Comparison of ENCODE assay signal across 26 cellular contexts in the genomic region with DNA sequence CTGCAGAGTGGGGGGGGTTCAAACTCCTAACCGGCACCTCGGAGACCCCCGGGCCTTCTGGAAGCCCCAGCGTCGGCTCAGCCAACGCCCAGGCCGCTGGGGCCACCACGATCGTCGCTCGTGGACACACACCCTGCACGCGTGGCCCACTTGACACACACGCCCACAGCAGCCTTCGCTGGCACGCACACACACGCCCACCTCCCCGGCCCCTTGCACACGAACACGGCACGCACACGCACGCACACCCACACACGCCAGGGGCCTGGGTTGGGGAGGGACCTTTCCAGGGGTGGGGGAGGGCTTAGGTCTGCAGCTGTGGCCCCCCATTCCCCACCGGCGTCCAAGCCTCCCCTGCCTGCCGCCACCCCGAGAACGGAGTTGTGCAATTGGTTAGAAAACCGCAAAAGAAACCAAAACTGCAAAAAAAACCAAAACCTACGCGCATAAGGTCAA. TPM values are rescaled to one million over a fixed set of nuclear protein-coding genes. Genes with fewer than 3 reads are reported as not detected.
DNase-seq lines count a peak whose midpoint lies in the region; ATAC-seq, FAIRE-seq and TF ChIP-seq lines count a peak whose summit lies in the region.
"Had no signal": no experiment of that assay in that cellular context is flagged by ENCODE, and none has a peak within 500 bp of the region (broad histone marks: within the 10 kb centered on the region; RNA-seq: fewer than 3 reads in every experiment).

No MANE protein-coding gene starts in this region.

- DNase-seq in IMR-90, result no peak
- peak; percentile 71 for DNase-seq in NOMO-1 treated with DMSO at 0.1 percent for 48 hours (lab: John Stamatoyannopoulos, UW; ENCODE audit: unreplicated experiment)
- DNase-seq in endothelial cell of umbilical vein (ENCODE audit: low read depth, low spot score), result no peak
- no peak for DNase-seq in tibial artery
- DNase-seq in NCI-H748 treated with DMSO at 0.1 percent for 48 hours (lab: John Stamatoyannopoulos, UW), result no peak
- no peak for DNase-seq in inferior parietal cortex (ENCODE audit: extremely low spot score)
- DNase-seq in stimulated activated CD4-positive, alpha-beta T cell treated with anti-CD3 and anti-CD28 coated beads, Interleukin-1b, Interleukin-23, amount 100 ng/mL, for 48 hours, result no peak
- DNase-seq: activated CD4-positive, alpha-beta T cell treated with anti-CD3 and anti-CD28 coated beads for 1 hour; activated CD8-positive, alpha-beta memory T cell treated with anti-CD3 and anti-CD28 coated beads for 24 hours; activated naive CD4-positive, alpha-beta T cell treated with Interleukin-2 at 50 U/mL for 16 hours; activated T-cell treated with anti-CD3 and anti-CD28 coated beads, Interleukin-2, amount 50 U/mL, for 24 hours; CD4-positive, alpha-beta memory T cell; effector CD8-positive, alpha-beta T cell; midbrain; naive thymus-derived CD8-positive, alpha-beta T cell; NCI-H1092; NCI-H187 treated with DMSO at 0.1 percent for 48 hours; NCI-H526; PC-9; SHP77; stimulated activated CD4-positive, alpha-beta T cell treated with anti-CD3 and anti-CD28 coated beads, Interleukin-4, amount 100 ng/mL, for 1 hour; T-helper 1 cell had no signal

- no peak overlapping the region for H4K91ac ChIP-seq in IMR-90 (ENCODE audit: insufficient read depth, low read depth, low read length)

- H4K8ac ChIP-seq in IMR-90 (ENCODE audit: low read depth in 2 of 2, low read length in 2 of 2), result no peak overlapping the region

- H4K20me1 ChIP-seq in IMR-90 (ENCODE audit: insufficient read depth, low read length) (no peaks in the 10 kb centered on the region), endothelial cell of umbilical vein (replicated peaks; ENCODE audit: control insufficient read depth, extremely low read depth, insufficient read depth, low read length) (no peaks in the 10 kb centered on the region)

- no peak overlapping the region for H3K18ac ChIP-seq in IMR-90 (ENCODE audit: low read depth, low read length)

- peak overlapping the region; percentile 16 for H2AK9ac ChIP-seq in IMR-90 (replicated peaks; ENCODE audit: low read depth, low read length, poor library complexity)

- TF ChIP-seq CTCF in IMR-90 (conservative IDR thresholded peaks at IDR 0.05; ENCODE audit: low read depth, low read length) (no peak), endothelial cell of umbilical vein (IDR thresholded peaks at IDR 0.05; ENCODE audit: extremely low read depth in 1 of 2, insufficient read depth in 1 of 2, low read depth in 1 of 2, low read length in 2 of 2) (no peak), tibial artery (IDR thresholded peaks at IDR 0.05) (no peak)

- no peak overlapping the region for H2BK20ac ChIP-seq in IMR-90 (ENCODE audit: low read depth, low read length)

- H3K4me2 ChIP-seq in IMR-90 (ENCODE audit: low read depth, low read length) (no peak overlapping the region), endothelial cell of umbilical vein (ENCODE audit: insufficient read depth, low read length) (no peak overlapping the region)
- H3K4me2 ChIP-seq: PC-9, smooth muscle cell had no signal

- dilution Hi-C loops in IMR-90 (cut with HindIII; ENCODE audit: low sequenced_read_pairs, unreplicated experiment), result no loop called here
- dilution Hi-C loops in endothelial cell of umbilical vein (cut with MboI; ENCODE audit: extremely low pct_ligation_motif_present, low sequenced_read_pairs), result no loop called here

- CTCF ChIA-PET in IMR-90 (lab: Yijun Ruan, JAX) (no interaction called here), endothelial cell of umbilical vein (lab: Charles Lee) (no interaction called here)

- H3K23ac ChIP-seq in IMR-90 (ENCODE audit: low read depth, low read length), result no peak overlapping the region

- H2BK5ac ChIP-seq in IMR-90 (ENCODE audit: low read depth, low read length, poor library complexity, severe bottlenecking), result no peak overlapping the region

- no peaks in the 10 kb centered on the region for H3K79me2 ChIP-seq in endothelial cell of umbilical vein (ENCODE audit: control insufficient read depth, insufficient read depth, low read length)

- no peak overlapping the region for H3K27ac ChIP-seq in IMR-90 (ENCODE audit: insufficient read depth, low read length)
- H3K27ac ChIP-seq in endothelial cell of umbilical vein (ENCODE audit: insufficient read depth, low read depth, low read length), result no peak overlapping the region
- H3K27ac ChIP-seq in tibial artery, result no peak overlapping the region
- H3K27ac ChIP-seq: PC-9 had no signal

- no peak overlapping the region for H2AK5ac ChIP-seq in IMR-90 (ENCODE audit: low read depth, low read length)

- H3K4me1 ChIP-seq in IMR-90 (ENCODE audit: control insufficient read depth, insufficient read depth, low read length) (no peaks in the 10 kb centered on the region), endothelial cell of umbilical vein (ENCODE audit: control insufficient read depth, extremely low read depth, insufficient read depth, low read length) (peaks cover 8% of the 10 kb centered on the region), tibial artery (no peaks in the 10 kb centered on the region)

- WGBS in IMR-90 (ENCODE audit: extremely low coverage in 2 of 2, insufficient read length in 1 of 2), 2 experiments, result 83% methylated on average over 14 of the region's 32 CpGs; no CpG with 5 or more reads in 1 of the 2 experiments

- H3K9me3 ChIP-seq in IMR-90 (ENCODE audit: control insufficient read depth, insufficient read depth, low read length) (peaks cover 6% of the 10 kb centered on the region), endothelial cell of umbilical vein (replicated peaks; ENCODE audit: control insufficient read depth, insufficient read depth, low read length) (no peaks in the 10 kb centered on the region), tibial artery (peaks cover 0 to 10% (median 0%) of the 10 kb centered on the region in 3 donors)

- H3K27me3 ChIP-seq in IMR-90 (ENCODE audit: control insufficient read depth, insufficient read depth, low read length), result peaks cover 16% of the 10 kb centered on the region; the same call in 1 of the 2 replicates
- no peaks in the 10 kb centered on the region for H3K27me3 ChIP-seq in endothelial cell of umbilical vein (ENCODE audit: control insufficient read depth in 2 of 2, insufficient read depth in 2 of 2, low read length in 2 of 2)
- peaks cover 0 to 56% of the 10 kb centered on the region in 2 donors for H3K27me3 ChIP-seq in tibial artery

- intact Hi-C loops in IMR-90 (cut with micrococcal nuclease) (no loop called here), endothelial cell of umbilical vein (cut with micrococcal nuclease) (no loop called here), tibial artery (cut with DNase I; ENCODE audit: low total_unique reads) (no loop called here)

- no peak for ATAC-seq in IMR-90 (ENCODE audit: low read depth)
- ATAC-seq: naive thymus-derived CD8-positive, alpha-beta T cell had no signal

- H3K4ac ChIP-seq in IMR-90 (ENCODE audit: low read depth, low read length), result no peak overlapping the region

- FAIRE-seq in endothelial cell of umbilical vein (lab: Jason Lieb, UNC), result no peak
- FAIRE-seq: frontal cortex, TTC549 had no signal

- H3K4me3 ChIP-seq in IMR-90 (ENCODE audit: insufficient read depth, low read depth, low read length) (no peak overlapping the region), endothelial cell of umbilical vein (replicated peaks in 1 of 3; ENCODE audit: insufficient read depth in 1 of 3, low read depth in 1 of 3, low read length in 3 of 3) (no peak overlapping the region), tibial artery (peak overlapping the region; percentile 3 to 11)
- H3K4me3 ChIP-seq: PC-9, smooth muscle cell had no signal

- POLR2A ChIA-PET in IMR-90 (lab: Charles Lee; ENCODE audit: unreplicated experiment), result no interaction called here
- POLR2A ChIA-PET in endothelial cell of umbilical vein (lab: Charles Lee), result no interaction called here

- peak overlapping the region; percentile 43 for H2AFZ ChIP-seq in IMR-90 (replicated peaks; ENCODE audit: low read length, poor library complexity)
- no peak overlapping the region for H2AFZ ChIP-seq in endothelial cell of umbilical vein (ENCODE audit: low read depth, low read length)
- H2AFZ ChIP-seq: PC-9 had no signal

- H3K9ac ChIP-seq in IMR-90 (ENCODE audit: low read depth, low read length), result no peak overlapping the region
- H3K9ac ChIP-seq in endothelial cell of umbilical vein (replicated peaks; ENCODE audit: extremely low read depth, insufficient read depth, low read length), result no peak overlapping the region

- no TSS peak for BruUV-seq in IMR-90 (replicated peaks; lab: Mats Ljungman, UMichigan)
- BruUV-seq in endothelial cell of umbilical vein (replicated peaks; lab: Mats Ljungman, UMichigan), result TSS peak; percentile 68

- no peak overlapping the region for H3K56ac ChIP-seq in IMR-90 (ENCODE audit: extremely low read depth, insufficient read depth, low read length)

- no peaks in the 10 kb centered on the region for H3K36me3 ChIP-seq in IMR-90 (ENCODE audit: control insufficient read depth, insufficient read depth, low read length)
- peaks cover 0 to 12% of the 10 kb centered on the region in 2 experiments for H3K36me3 ChIP-seq in endothelial cell of umbilical vein (ENCODE audit: control insufficient read depth in 2 of 2, extremely low read depth in 1 of 2, insufficient read depth in 2 of 2, low read length in 2 of 2)
- no peaks in the 10 kb centered on the region for H3K36me3 ChIP-seq in tibial artery

- no peak overlapping the region for H2BK15ac ChIP-seq in IMR-90 (ENCODE audit: low read depth, low read length)

- no peak overlapping the region for H2BK120ac ChIP-seq in IMR-90 (ENCODE audit: low read depth, low read length)

- H4K5ac ChIP-seq in IMR-90 (ENCODE audit: low read depth, low read length), result no peak overlapping the region

- no peaks in the 10 kb centered on the region for H3K79me1 ChIP-seq in IMR-90 (ENCODE audit: low read depth in 1 of 2, low read length in 2 of 2)

- TF ChIP-seq POLR2A in IMR-90 (IDR thresholded peaks at IDR 0.05; ENCODE audit: low read depth, low read length) (no peak), endothelial cell of umbilical vein (IDR thresholded peaks at IDR 0.05; ENCODE audit: low read depth, low read length) (no peak)

- TF ChIP-seq RAD21 in IMR-90 (IDR thresholded peaks at IDR 0.05; ENCODE audit: low read length), result no peak

- H3K9me1 ChIP-seq in IMR-90 (ENCODE audit: insufficient read depth, low read length) (no peaks in the 10 kb centered on the region), endothelial cell of umbilical vein (replicated peaks; ENCODE audit: control insufficient read depth, extremely low read depth, insufficient read depth, low read length) (no peaks in the 10 kb centered on the region)

- in situ Hi-C loops in IMR-90 (cut with MboI; ENCODE audit: low sequenced_read_pairs), result no loop called here

- H3K14ac ChIP-seq in IMR-90 (replicated peaks; ENCODE audit: low read depth, low read length), result no peak overlapping the region

RNA-seq across cellular contexts. Expression of a gene that starts 3.1 kb away (rescaled TPM):
- total RNA-seq in IMR-90 (2012; rRNA removed) (not detected in 2 replicates), endothelial cell of umbilical vein (0.31 and 0.42 TPM in 2 replicates)
- polyA plus RNA-seq in IMR-90 (2012; rRNA removed) (0.03 TPM in 1 of 2 replicates, not detected in the other), endothelial cell of umbilical vein (0.21 and 0.24 TPM in 2 replicates)
- polyA plus RNA-seq in IMR-90 (2012; cell fraction: cytosol; rRNA removed), result 0.01 and 0.07 TPM in 2 replicates
- not detected in 2 replicates for polyA plus RNA-seq in IMR-90 (2012; cell fraction: nucleus; rRNA removed; ENCODE audit: low replicate concordance)
- 0.17 and 0.18 TPM in 2 replicates for polyA plus RNA-seq in endothelial cell of umbilical vein (2011; cell fraction: cytosol; rRNA removed)
- polyA plus RNA-seq in endothelial cell of umbilical vein (2011; cell fraction: nucleus; rRNA removed), result 0.24 and 0.26 TPM in 2 replicates
- 0.15 TPM in 1 of 2 replicates, not detected in the other for polyA plus RNA-seq in endothelial cell of umbilical vein (2012)
- polyA minus RNA-seq in endothelial cell of umbilical vein, result 0.17 and 0.45 TPM in 2 replicates
- not detected for polyA minus RNA-seq in endothelial cell of umbilical vein (2011; cell fraction: cytosol; rRNA and poly(A)+ RNA removed)
- 0.24 TPM in 2 replicates for polyA minus RNA-seq in endothelial cell of umbilical vein (2011; cell fraction: nucleus; rRNA and poly(A)+ RNA removed)
- total RNA-seq: CD4-positive, alpha-beta memory T cell; naive thymus-derived CD8-positive, alpha-beta T cell; osteoblast; smooth muscle cell had no signal
- polyA plus RNA-seq: naive thymus-derived CD8-positive, alpha-beta T cell; smooth muscle cell had no signal

RNA-seq across cellular contexts. Expression of a gene that starts 7.9 kb away (rescaled TPM):
- total RNA-seq in IMR-90 (2012; rRNA removed), result not detected in 2 replicates
- not detected in 2 replicates for polyA plus RNA-seq in IMR-90 (2012; rRNA removed)
- 0.03 and 0.05 TPM in 2 replicates for polyA plus RNA-seq in IMR-90 (2012; cell fraction: cytosol; rRNA removed)
- polyA plus RNA-seq in IMR-90 (2012; cell fraction: nucleus; rRNA removed; ENCODE audit: low replicate concordance), result 0.36 and 0.41 TPM in 2 replicates
- total RNA-seq in endothelial cell of umbilical vein, result 0.24 TPM in 1 of 2 replicates, not detected in the other
- polyA plus RNA-seq in endothelial cell of umbilical vein, result 0.17 and 0.24 TPM in 2 replicates
- 0.05 and 0.18 TPM in 2 replicates for polyA plus RNA-seq in endothelial cell of umbilical vein (2011; cell fraction: cytosol; rRNA removed)
- 0.32 and 0.74 TPM in 2 replicates for polyA plus RNA-seq in endothelial cell of umbilical vein (2011; cell fraction: nucleus; rRNA removed)
- 0.13 TPM in 1 of 2 replicates, not detected in the other for polyA plus RNA-seq in endothelial cell of umbilical vein (2012)
- polyA minus RNA-seq in endothelial cell of umbilical vein, result not detected in 2 replicates
- not detected for polyA minus RNA-seq in endothelial cell of umbilical vein (2011; cell fraction: cytosol; rRNA and poly(A)+ RNA removed)
- 0.29 and 0.43 TPM in 2 replicates for polyA minus RNA-seq in endothelial cell of umbilical vein (2011; cell fraction: nucleus; rRNA and poly(A)+ RNA removed)
- total RNA-seq: smooth muscle cell had no signal
- polyA plus RNA-seq: smooth muscle cell had no signal

RNA-seq across cellular contexts. Expression of a gene that starts 16.6 kb away (rescaled TPM):
- total RNA-seq in IMR-90 (2012; rRNA removed) (0.18 and 0.28 TPM in 2 replicates), endothelial cell of umbilical vein (166 and 176 TPM in 2 replicates)
- polyA plus RNA-seq in IMR-90 (2012; rRNA removed) (0.72 and 0.73 TPM in 2 replicates), endothelial cell of umbilical vein (97.8 and 108 TPM in 2 replicates)
- 0.63 and 1.6 TPM in 2 replicates for polyA plus RNA-seq in IMR-90 (2012; cell fraction: cytosol; rRNA removed)
- 0.31 and 0.55 TPM in 2 replicates for polyA plus RNA-seq in IMR-90 (2012; cell fraction: nucleus; rRNA removed; ENCODE audit: low replicate concordance)
- 72.3 and 85.5 TPM in 2 replicates for polyA plus RNA-seq in endothelial cell of umbilical vein (2011; cell fraction: cytosol; rRNA removed)
- polyA plus RNA-seq in endothelial cell of umbilical vein (2011; cell fraction: nucleus; rRNA removed), result 63.8 and 64.4 TPM in 2 replicates
- polyA plus RNA-seq in endothelial cell of umbilical vein (2012), result 72.0 and 81.2 TPM in 2 replicates
- polyA minus RNA-seq in endothelial cell of umbilical vein, result 110 and 142 TPM in 2 replicates
- polyA minus RNA-seq in endothelial cell of umbilical vein (2011; cell fraction: cytosol; rRNA and poly(A)+ RNA removed), result 0.31 TPM
- 30.1 and 46.2 TPM in 2 replicates for polyA minus RNA-seq in endothelial cell of umbilical vein (2011; cell fraction: nucleus; rRNA and poly(A)+ RNA removed)
- polyA plus RNA-seq: CD4-positive, alpha-beta memory T cell; naive thymus-derived CD8-positive, alpha-beta T cell had no signal

RNA-seq across cellular contexts. Expression of a gene that starts 24.6 kb away (rescaled TPM):
- total RNA-seq in IMR-90 (2012; rRNA removed), result under 0.01 TPM in 2 replicates
- polyA plus RNA-seq in IMR-90 (2012; rRNA removed), result 0.07 and 0.09 TPM in 2 replicates
- 0.09 and 0.10 TPM in 2 replicates for polyA plus RNA-seq in IMR-90 (2012; cell fraction: cytosol; rRNA removed)
- polyA plus RNA-seq in IMR-90 (2012; cell fraction: nucleus; rRNA removed; ENCODE audit: low replicate concordance), result 0.09 and 0.20 TPM in 2 replicates
- total RNA-seq in endothelial cell of umbilical vein, result not detected in 2 replicates
- polyA plus RNA-seq in endothelial cell of umbilical vein, result 0.01 TPM in 1 of 2 replicates, not detected in the other
- 0.01 TPM in 2 replicates for polyA plus RNA-seq in endothelial cell of umbilical vein (2011; cell fraction: cytosol; rRNA removed)
- polyA plus RNA-seq in endothelial cell of umbilical vein (2011; cell fraction: nucleus; rRNA removed), result 0.04 and 0.05 TPM in 2 replicates
- 0.25 and 0.27 TPM in 2 replicates for polyA plus RNA-seq in endothelial cell of umbilical vein (2012)
- not detected in 2 replicates for polyA minus RNA-seq in endothelial cell of umbilical vein
- not detected for polyA minus RNA-seq in endothelial cell of umbilical vein (2011; cell fraction: cytosol; rRNA and poly(A)+ RNA removed)
- polyA minus RNA-seq in endothelial cell of umbilical vein (2011; cell fraction: nucleus; rRNA and poly(A)+ RNA removed), result not detected in 2 replicates
- total RNA-seq: smooth muscle cell had no signal

Comparison
In these comparisons a context has a peak if more than half of its experiments do, and no peak if none do; other contexts are left out.
1. H3K4me3 ChIP-seq: peak in tibial artery (2 of 2); none in IMR-90 (single experiment) and endothelial cell of umbilical vein (0 of 3).
2. RNA of a gene that starts 16.6 kb away (total RNA-seq): 166 to 176 TPM in endothelial cell of umbilical vein; 0.18 to 0.28 TPM in IMR-90; every median in the first group is over 100 times any median in the second.